ENCODE assay signal across 12 cellular contexts in genomic region chr1:61450454-61451213, GRCh38.
DNase-seq lines count a peak whose midpoint lies in the region; ATAC-seq and TF ChIP-seq lines count a peak whose summit lies in the region.
"Had no signal": no experiment of that assay in that cellular context is flagged by ENCODE, and none has a peak within 500 bp of the region (broad histone marks: within the 10 kb centered on the region; RNA-seq: fewer than 3 reads in every experiment).

No MANE protein-coding gene starts in this region.

- no peak for DNase-seq in SK-N-MC (ENCODE audit: low read depth, low spot score)
- peak; percentile 37 for DNase-seq in fibroblast of the aortic adventitia (ENCODE audit: low read depth)
- DNase-seq in osteocyte (ENCODE audit: extremely low spot score, unreplicated experiment), result no peak
- no peak for DNase-seq in vagina (ENCODE audit: extremely low spot score in 2 of 2)
- no peak for DNase-seq in testis
- DNase-seq in NCI-H2081 (lab: John Stamatoyannopoulos, UW), result no peak
- DNase-seq: activated CD4-positive, alpha-beta T cell treated with anti-CD3 and anti-CD28 coated beads, Interleukin-2, amount 50 U/mL, for 1 hour; DND-41; NCI-H345; SK-N-SH had no signal

- H3K4me3 ChIP-seq in SK-N-MC, result peak overlapping the region; percentile 74
- H3K4me3 ChIP-seq in fibroblast of the aortic adventitia (ENCODE audit: low read depth, low read length), result no peak overlapping the region
- H3K4me3 ChIP-seq in vagina, result no peak overlapping the region
- H3K4me3 ChIP-seq in testis, result no peak overlapping the region
- H3K4me3 ChIP-seq: K562 had no signal

- H3K27ac ChIP-seq in SK-N-MC (peak overlapping the region; percentile 97), vagina (peak overlapping the region; percentile 67), testis (peak overlapping the region in 1 of 2 donors; percentile 69)

- no peak for TF ChIP-seq POLR2A in vagina (IDR thresholded peaks at IDR 0.05)
- TF ChIP-seq POLR2A in testis (IDR thresholded peaks at IDR 0.05), result no peak

- H3K4me1 ChIP-seq in vagina, result peaks cover 77% of the 10 kb centered on the region
- peaks cover 53% of the 10 kb centered on the region for H3K4me1 ChIP-seq in testis

- peak overlapping the region; percentile 94 for H3K27ac Mint-ChIP-seq in osteocyte (ENCODE audit: unreplicated experiment)

- intact Hi-C loops in vagina (cut with DNase I) (loop anchor here (5.0 to 10.0 kb wide), 4 partner anchors 113 to 466 kb away; partner anchors contain the start of gene NFIA), testis (cut with DNase I; ENCODE audit: low total_unique reads) (loop anchor here (5.0 kb wide), 1 partner anchor 398 kb away; no protein-coding TSS in a partner anchor)

- no peaks in the 10 kb centered on the region for H3K27me3 ChIP-seq in vagina
- H3K27me3 ChIP-seq in testis, result no peaks in the 10 kb centered on the region

- TF ChIP-seq CTCF in fibroblast of the aortic adventitia (IDR thresholded peaks at IDR 0.05; ENCODE audit: insufficient read depth, low read length) (no peak), osteocyte (IDR thresholded peaks at IDR 0.05) (no peak), vagina (IDR thresholded peaks at IDR 0.05) (no peak), testis (IDR thresholded peaks at IDR 0.05) (no peak)

- H3K36me3 Mint-ChIP-seq in osteocyte (ENCODE audit: unreplicated experiment), result peaks cover 10% of the 10 kb centered on the region

- H3K36me3 ChIP-seq in SK-N-MC (ENCODE audit: insufficient read depth, low read length), result peaks cover 8% of the 10 kb centered on the region
- H3K36me3 ChIP-seq in vagina, result peaks cover 0 to 2% of the 10 kb centered on the region in 2 donors
- no peaks in the 10 kb centered on the region for H3K36me3 ChIP-seq in testis (ENCODE audit: low read depth, missing control alignments)

- no peak for ATAC-seq in GM19452 (IDR thresholded peaks at IDR 0.05; ENCODE audit: unreplicated experiment)
- ATAC-seq: K562 had no signal

- no peak overlapping the region for H3K4me3 Mint-ChIP-seq in osteocyte (ENCODE audit: unreplicated experiment)

- no peaks in the 10 kb centered on the region for H3K9me3 Mint-ChIP-seq in osteocyte (ENCODE audit: unreplicated experiment)

- peaks cover 50% of the 10 kb centered on the region for H3K4me1 Mint-ChIP-seq in osteocyte (ENCODE audit: unreplicated experiment)

- H3K9me3 ChIP-seq in SK-N-MC (ENCODE audit: low read depth, low read length) (no peaks in the 10 kb centered on the region), vagina (no peaks in the 10 kb centered on the region), testis (no peaks in the 10 kb centered on the region)
- H3K9me3 ChIP-seq: SK-N-SH had no signal

- WGBS in testis, 2 donors, result 46 to 49% methylated on average over 11 of the region's 11 CpGs

- H3K9ac ChIP-seq in SK-N-MC (ENCODE audit: insufficient read length), result peak overlapping the region; percentile 62
- H3K9ac ChIP-seq: SK-N-SH had no signal

- H3K27me3 Mint-ChIP-seq in osteocyte (ENCODE audit: unreplicated experiment), result no peaks in the 10 kb centered on the region
